Comparison of ENCODE assay signal across 20 cellular contexts in genomic region chr14:48704639-48705038, GRCh38.
DNase-seq lines count a peak whose midpoint lies in the region; ATAC-seq, FAIRE-seq and TF ChIP-seq lines count a peak whose summit lies in the region.
"Had no signal": no experiment of that assay in that cellular context is flagged by ENCODE, and none has a peak within 500 bp of the region (broad histone marks: within the 10 kb centered on the region; RNA-seq: fewer than 3 reads in every experiment).

No MANE protein-coding gene starts in this region.

- H3K79me2 ChIP-seq in K562 (ENCODE audit: control insufficient read depth, insufficient read depth, low read length): no peaks in the 10 kb centered on the region

- no peak overlapping the region for H2AK5ac ChIP-seq in IMR-90 (ENCODE audit: low read depth, low read length)

- in situ Hi-C loops in IMR-90 (cut with MboI; ENCODE audit: low sequenced_read_pairs): no loop called here
- in situ Hi-C loops in K562 (cut with MboI): no loop called here

- no peak overlapping the region for H2BK120ac ChIP-seq in IMR-90 (ENCODE audit: low read depth, low read length)

- H3K4me3 ChIP-seq in A549: no peak overlapping the region
- H3K4me3 ChIP-seq in IMR-90 (ENCODE audit: insufficient read depth, low read depth, low read length): no peak overlapping the region
- H3K4me3 ChIP-seq in K562: no peak overlapping the region
- H3K4me3 ChIP-seq: BLaER1 treated with 17β-estradiol and CSF1 and Interleukin-3, amounts not matched to agents 10 nM and 100 nM had no signal

- ATAC-seq in A549 (no peak), IMR-90 (ENCODE audit: low read depth) (no peak), K562 (no peak), HG03280 (IDR thresholded peaks at IDR 0.05; ENCODE audit: unreplicated experiment) (no peak)
- ATAC-seq: CD8-positive, alpha-beta T cell had no signal

- H2AFZ ChIP-seq in IMR-90 (replicated peaks; ENCODE audit: low read length, poor library complexity) (no peak overlapping the region), K562 (ENCODE audit: low read depth, low read length) (no peak overlapping the region)

- H2BK15ac ChIP-seq in IMR-90 (ENCODE audit: low read depth, low read length): no peak overlapping the region

- no peak overlapping the region for H3K56ac ChIP-seq in IMR-90 (ENCODE audit: extremely low read depth, insufficient read depth, low read length)

- DNase-seq in A549 (ENCODE audit: low read depth in 1 of 2, low spot score in 1 of 2) (no peak), IMR-90 (no peak), K562 (ENCODE audit: extremely low read depth in 1 of 4, low spot score in 3 of 4) (no peak), substantia nigra (lab: John Stamatoyannopoulos, UW) (no peak)
- DNase-seq: 8988T; AML-193; Caco-2; Calu3; CD4-positive, alpha-beta T cell; CD8-positive, alpha-beta T cell; DMS79 treated with DMSO at 0.1 percent for 48 hours; GF-D8 had no signal

- no peak overlapping the region for H3K4ac ChIP-seq in IMR-90 (ENCODE audit: low read depth, low read length)

- BruUV-seq in IMR-90 (replicated peaks; lab: Mats Ljungman, UMichigan) (no TSS peak), K562 (replicated peaks; lab: Mats Ljungman, UMichigan) (no TSS peak)

- H3K27me3 ChIP-seq in IMR-90 (ENCODE audit: control insufficient read depth, insufficient read depth, low read length): no peaks in the 10 kb centered on the region
- no peaks in the 10 kb centered on the region for H3K27me3 ChIP-seq in K562 (ENCODE audit: control insufficient read depth in 2 of 2, insufficient read depth in 2 of 2, low read length in 2 of 2)
- H3K27me3 ChIP-seq: BLaER1 treated with 17β-estradiol and CSF1 and Interleukin-3, amounts not matched to agents 10 nM and 100 nM had no signal

- H3K27ac ChIP-seq in A549: no peak overlapping the region
- H3K27ac ChIP-seq in IMR-90 (ENCODE audit: insufficient read depth, low read length): no peak overlapping the region
- H3K27ac ChIP-seq in K562 (ENCODE audit: extremely low read depth, low read depth, low read length): no peak overlapping the region
- H3K27ac ChIP-seq in substantia nigra (ENCODE audit: low read depth, low read length, poor library complexity, severe bottlenecking): no peak overlapping the region
- H3K27ac ChIP-seq: BLaER1 treated with 17β-estradiol and CSF1 and Interleukin-3, amounts not matched to agents 10 nM and 100 nM; C4-2B had no signal

- TF ChIP-seq EP300 in A549 (IDR thresholded peaks at IDR 0.05) (no peak), K562 (IDR thresholded peaks at IDR 0.05; ENCODE audit: low read length) (no peak)

- H3K23ac ChIP-seq in IMR-90 (ENCODE audit: low read depth, low read length): no peak overlapping the region

- FAIRE-seq in A549 (lab: Jason Lieb, UNC): no peak
- FAIRE-seq in K562 (lab: Jason Lieb, UNC): no peak
- FAIRE-seq: A204.1, D721Med, G401.6, GM12891, GM19239 had no signal

- POLR2A ChIA-PET in A549 (lab: Yijun Ruan, JAX) (no interaction called here), IMR-90 (lab: Charles Lee; ENCODE audit: unreplicated experiment) (no interaction called here), K562 (lab: Yijun Ruan, JAX) (no interaction called here)

- no peak overlapping the region for H4K91ac ChIP-seq in IMR-90 (ENCODE audit: insufficient read depth, low read depth, low read length)

- H3K36me3 ChIP-seq in IMR-90 (ENCODE audit: control insufficient read depth, insufficient read depth, low read length) (no peaks in the 10 kb centered on the region), K562 (ENCODE audit: control insufficient read depth, insufficient read depth, low read length) (no peaks in the 10 kb centered on the region)
- H3K36me3 ChIP-seq: BLaER1 treated with 17β-estradiol and CSF1 and Interleukin-3, amounts not matched to agents 10 nM and 100 nM had no signal

- dilution Hi-C loops in IMR-90 (cut with HindIII; ENCODE audit: low sequenced_read_pairs, unreplicated experiment): no loop called here

- H3K14ac ChIP-seq in IMR-90 (replicated peaks; ENCODE audit: low read depth, low read length): no peak overlapping the region

- no peak overlapping the region for H3K18ac ChIP-seq in IMR-90 (ENCODE audit: low read depth, low read length)

- H2AK9ac ChIP-seq in IMR-90 (replicated peaks; ENCODE audit: low read depth, low read length, poor library complexity): no peak overlapping the region

- H3K9ac ChIP-seq in IMR-90 (ENCODE audit: low read depth, low read length) (no peak overlapping the region), K562 (ENCODE audit: insufficient read depth in 1 of 2, low read depth in 2 of 2, low read length in 2 of 2) (no peak overlapping the region)
- H3K9ac ChIP-seq: BLaER1 treated with 17β-estradiol and CSF1 and Interleukin-3, amounts not matched to agents 10 nM and 100 nM had no signal

- H3K79me1 ChIP-seq in IMR-90 (ENCODE audit: low read depth in 1 of 2, low read length in 2 of 2): no peaks in the 10 kb centered on the region

- H3K4me1 ChIP-seq in A549 (no peaks in the 10 kb centered on the region), IMR-90 (ENCODE audit: control insufficient read depth, insufficient read depth, low read length) (no peaks in the 10 kb centered on the region), K562 (replicated peaks in 1 of 2; ENCODE audit: control insufficient read depth in 2 of 2, insufficient read depth in 2 of 2, low read length in 2 of 2) (no peaks in the 10 kb centered on the region)
- H3K4me1 ChIP-seq: Caco-2 had no signal

- H3K4me2 ChIP-seq in A549: no peak overlapping the region
- no peak overlapping the region for H3K4me2 ChIP-seq in IMR-90 (ENCODE audit: low read depth, low read length)
- H3K4me2 ChIP-seq in K562 (ENCODE audit: insufficient read depth, low read length): no peak overlapping the region

- no peak overlapping the region for H4K8ac ChIP-seq in IMR-90 (ENCODE audit: low read depth in 2 of 2, low read length in 2 of 2)

- H4K20me1 ChIP-seq in IMR-90 (ENCODE audit: insufficient read depth, low read length): no peaks in the 10 kb centered on the region
- H4K20me1 ChIP-seq in K562 (replicated peaks; ENCODE audit: control insufficient read depth, insufficient read depth, low read length): no peaks in the 10 kb centered on the region
- H4K20me1 ChIP-seq: BLaER1 treated with 17β-estradiol and CSF1 and Interleukin-3, amounts not matched to agents 10 nM and 100 nM had no signal

- no peak overlapping the region for H2BK5ac ChIP-seq in IMR-90 (ENCODE audit: low read depth, low read length, poor library complexity, severe bottlenecking)

- TF ChIP-seq POLR2A in A549 (IDR thresholded peaks at IDR 0.05; ENCODE audit: low read length): no peak
- no peak for TF ChIP-seq POLR2A in IMR-90 (IDR thresholded peaks at IDR 0.05; ENCODE audit: low read depth, low read length)
- TF ChIP-seq POLR2A in K562 (conservative IDR thresholded peaks at IDR 0.05): no peak

- CTCF ChIA-PET in A549 (lab: Yijun Ruan, JAX): no interaction called here
- CTCF ChIA-PET in IMR-90 (lab: Yijun Ruan, JAX): no interaction called here
- CTCF ChIA-PET in K562 (lab: Yijun Ruan, JAX; ENCODE audit: low intra/inter-chr PET ratio): no interaction called here

- H3K9me3 ChIP-seq in A549 (0 out of 3 replicates have a peak, but pooled peaks cover 2% of the 10 kb centered on the region), IMR-90 (ENCODE audit: control insufficient read depth, insufficient read depth, low read length) (no peaks in the 10 kb centered on the region), K562 (replicated peaks; ENCODE audit: control insufficient read depth, insufficient read depth, low read depth, low read length) (no peaks in the 10 kb centered on the region)
- H3K9me3 ChIP-seq: Caco-2 had no signal

- TF ChIP-seq RAD21 in A549 (conservative IDR thresholded peaks at IDR 0.05 in 1 of 2, IDR thresholded peaks at IDR 0.05 in 1 of 2) (no peak), IMR-90 (IDR thresholded peaks at IDR 0.05; ENCODE audit: low read length) (no peak), K562 (CRISPR knock-in tag; conservative IDR thresholded peaks at IDR 0.05 in 1 of 2, IDR thresholded peaks at IDR 0.05 in 1 of 2) (no peak)

- intact Hi-C loops in IMR-90 (cut with micrococcal nuclease): no loop called here
- intact Hi-C loops in K562 (cut with micrococcal nuclease): no loop called here

- H3K9me1 ChIP-seq in IMR-90 (ENCODE audit: insufficient read depth, low read length) (no peaks in the 10 kb centered on the region), K562 (ENCODE audit: control insufficient read depth, insufficient read depth, low read length) (no peaks in the 10 kb centered on the region)

- no peak overlapping the region for H2BK20ac ChIP-seq in IMR-90 (ENCODE audit: low read depth, low read length)

- no peak overlapping the region for H4K5ac ChIP-seq in IMR-90 (ENCODE audit: low read depth, low read length)

- TF ChIP-seq CTCF in A549 (IDR thresholded peaks at IDR 0.05) (no peak), IMR-90 (conservative IDR thresholded peaks at IDR 0.05; ENCODE audit: low read depth, low read length) (no peak), K562 (IDR thresholded peaks at IDR 0.05 in 2 of 3, conservative IDR thresholded peaks at IDR 0.05 in 1 of 3; ENCODE audit: insufficient read depth in 2 of 3, low read depth in 1 of 3, low read length in 3 of 3) (no peak)

TF ChIP-seq in A549, 52 proteins besides CTCF, POLR2A, EP300 and RAD21:
- no peak for TF ChIP-seq E2F6 (IDR thresholded peaks at IDR 0.05; ENCODE audit: borderline replicate concordance, low read depth)
- peak; percentile 51 for TF ChIP-seq MAFK (IDR thresholded peaks at IDR 0.05; ENCODE audit: partially characterized antibody)

TF ChIP-seq in IMR-90, 13 proteins besides CTCF, POLR2A, EP300 and RAD21:
- TF ChIP-seq RFX5 (IDR thresholded peaks at IDR 0.05; ENCODE audit: low read depth, low read length): no peak
- no peak for TF ChIP-seq CHD1 (IDR thresholded peaks at IDR 0.05; ENCODE audit: low read depth, low read length)
- TF ChIP-seq MAZ (IDR thresholded peaks at IDR 0.05; ENCODE audit: borderline replicate concordance, low read depth, low read length): no peak
- no peak for TF ChIP-seq MXI1 (IDR thresholded peaks at IDR 0.05; ENCODE audit: borderline replicate concordance, low read depth, low read length)
- peak; percentile 76 for TF ChIP-seq MAFK (IDR thresholded peaks at IDR 0.05; ENCODE audit: low read depth, low read length)
TF ChIP-seq in IMR-90: peak in this region for 1.

TF ChIP-seq in K562, 482 proteins besides CTCF, POLR2A, EP300 and RAD21 (continues in another document):
- TF ChIP-seq KDM2B (CRISPR knock-in tag; IDR thresholded peaks at IDR 0.05) (no peak), MECOM (CRISPR knock-in tag; IDR thresholded peaks at IDR 0.05) (no peak), RBFOX2 (IDR thresholded peaks at IDR 0.05; ENCODE audit: low read depth, low read length) (no peak)

Comparison
In these comparisons a context has a peak if more than half of its experiments do, and no peak if none do; other contexts are left out.
1. Of the 35 proteins assayed by ChIP-seq in both K562 and A549: peak only in K562: none; only in A549: MAFK; in both: none; in neither: 34.